Comparison of ENCODE assay signal across 6 cellular contexts in the genomic region with DNA sequence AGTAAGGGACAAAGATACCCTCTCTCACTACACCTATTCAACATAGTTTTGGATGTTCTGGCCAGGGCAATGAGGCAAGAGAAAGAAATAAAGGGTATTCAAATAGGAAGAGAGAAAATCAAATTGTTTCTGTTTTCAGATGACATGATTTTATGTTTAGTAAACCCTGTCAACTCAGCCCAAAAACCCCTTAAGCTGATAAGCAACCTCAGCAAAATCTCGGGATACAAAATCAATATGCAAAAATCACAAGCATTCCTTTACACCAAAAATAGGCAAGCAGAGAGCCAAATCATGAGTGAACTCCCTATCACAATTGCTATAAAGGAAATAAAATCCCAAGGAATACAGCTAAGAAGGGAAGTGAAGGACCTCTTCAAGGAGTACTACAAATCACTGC.
"Had no signal": no experiment of that assay in that cellular context is flagged by ENCODE, and none has a peak within 500 bp of the region (broad histone marks: within the 10 kb centered on the region; RNA-seq: fewer than 3 reads in every experiment).

No MANE protein-coding gene starts in this region.

- H3K9ac ChIP-seq: KMS-11 had no signal

- H3K4me1 Mint-ChIP-seq: IgD-negative memory B cell had no signal

- DNase-seq: KBM-7, KG1 had no signal

- FAIRE-seq: HTR-8/SVneo had no signal

- H3K27me3 Mint-ChIP-seq: IgD-negative memory B cell had no signal

- H3K27ac Mint-ChIP-seq: IgD-negative memory B cell had no signal

- H3K27ac ChIP-seq: HL-60, KMS-11 had no signal

- H3K4me2 ChIP-seq: KMS-11 had no signal

- H3K4me3 Mint-ChIP-seq: IgD-negative memory B cell had no signal
